Comparison of ENCODE assay signal across 24 cellular contexts in genomic region chr20:22663528-22664025, GRCh38.
"Had no signal": no experiment of that assay in that cellular context is flagged by ENCODE, and none has a peak within 500 bp of the region (broad histone marks: within the 10 kb centered on the region; RNA-seq: fewer than 3 reads in every experiment).

No MANE protein-coding gene starts in this region.

- H3K27ac ChIP-seq: brain microvascular endothelial cell, coronary artery, foreskin keratinocyte, right atrium auricular region, skin epidermis, transverse colon, vagina had no signal

- H3K9me3 ChIP-seq: transverse colon, vagina had no signal

- H3K36me3 ChIP-seq: brain microvascular endothelial cell, right atrium auricular region, transverse colon, vagina had no signal

- H3K27ac Mint-ChIP-seq: activated T-helper 17 cell treated with anti-CD3 and anti-CD28 coated beads, Interleukin-2, amount 50 U/mL, for 72 hours; memory B cell; natural killer cell; progenitor cell of endocrine pancreas had no signal

- H3K27me3 Mint-ChIP-seq: central memory CD8-positive, alpha-beta T cell; memory B cell had no signal

- DNase-seq: activated CD4-positive, CD25-positive, alpha-beta regulatory T cell treated with anti-CD3 and anti-CD28 coated beads, Interleukin-2, amount 50 U/mL, for 72 hours; activated naive CD4-positive, alpha-beta T cell treated with Interleukin-2 at 50 U/mL for 16 hours; anterior cingulate cortex; brain microvascular endothelial cell; effector CD4-positive, alpha-beta T cell; foreskin keratinocyte; head of caudate nucleus; kidney glomerular epithelial cell; left ventricle myocardium superior; natural killer cell; nucleus accumbens; stimulated activated CD4-positive, alpha-beta T cell treated with anti-CD3 and anti-CD28 coated beads, Interleukin-15, amount 100 ng/mL, for 24 hours; stimulated activated CD4-positive, alpha-beta T cell treated with anti-CD3 and anti-CD28 coated beads, Interleukin-4, amount 100 ng/mL, for 24 hours; stimulated activated naive CD8-positive, alpha-beta T cell treated with anti-CD3 and anti-CD28 coated beads, Interleukin-15, Interleukin-2, amounts not matched to agents 100 U/mL and 50 U/mL, for 24 hours; T-helper 9 cell; transverse colon had no signal

- H3K4me1 Mint-ChIP-seq: activated T-helper 17 cell treated with anti-CD3 and anti-CD28 coated beads, Interleukin-2, amount 50 U/mL, for 72 hours; central memory CD8-positive, alpha-beta T cell; memory B cell; natural killer cell had no signal

- H3K27me3 ChIP-seq: brain microvascular endothelial cell, right atrium auricular region, vagina had no signal

- H3K9me3 Mint-ChIP-seq: natural killer cell had no signal

- H3K4me3 Mint-ChIP-seq: activated T-helper 17 cell treated with anti-CD3 and anti-CD28 coated beads, Interleukin-2, amount 50 U/mL, for 72 hours; central memory CD8-positive, alpha-beta T cell; memory B cell; natural killer cell had no signal

- H3K4me3 ChIP-seq: coronary artery, right atrium auricular region, skin epidermis, transverse colon, vagina had no signal

- ATAC-seq: activated T-helper 17 cell treated with anti-CD3 and anti-CD28 coated beads, Interleukin-2, amount 50 U/mL, for 72 hours; foreskin keratinocyte; left ventricle myocardium superior had no signal

- H3K36me3 Mint-ChIP-seq: natural killer cell had no signal

- H3K4me1 ChIP-seq: foreskin keratinocyte, right atrium auricular region, transverse colon, vagina had no signal
